In genomic region chr10:63667596-63667995, GRCh38 we compare ENCODE assay signal across 1 cellular context.
TF ChIP-seq lines count a peak whose summit lies in the region.

No MANE protein-coding gene starts in this region.

TF ChIP-seq in SK-N-SH treated with all-trans-retinoic acid at 6 μM for 48 hours, 23 proteins besides CTCF, POLR2A, EP300 and RAD21 (continued from another document):
- no peak for TF ChIP-seq CREB5 (CRISPR knock-in tag; IDR thresholded peaks at IDR 0.05; ENCODE audit: low read depth)
